8 cellular contexts compared by ENCODE assay signal in the genomic region with DNA sequence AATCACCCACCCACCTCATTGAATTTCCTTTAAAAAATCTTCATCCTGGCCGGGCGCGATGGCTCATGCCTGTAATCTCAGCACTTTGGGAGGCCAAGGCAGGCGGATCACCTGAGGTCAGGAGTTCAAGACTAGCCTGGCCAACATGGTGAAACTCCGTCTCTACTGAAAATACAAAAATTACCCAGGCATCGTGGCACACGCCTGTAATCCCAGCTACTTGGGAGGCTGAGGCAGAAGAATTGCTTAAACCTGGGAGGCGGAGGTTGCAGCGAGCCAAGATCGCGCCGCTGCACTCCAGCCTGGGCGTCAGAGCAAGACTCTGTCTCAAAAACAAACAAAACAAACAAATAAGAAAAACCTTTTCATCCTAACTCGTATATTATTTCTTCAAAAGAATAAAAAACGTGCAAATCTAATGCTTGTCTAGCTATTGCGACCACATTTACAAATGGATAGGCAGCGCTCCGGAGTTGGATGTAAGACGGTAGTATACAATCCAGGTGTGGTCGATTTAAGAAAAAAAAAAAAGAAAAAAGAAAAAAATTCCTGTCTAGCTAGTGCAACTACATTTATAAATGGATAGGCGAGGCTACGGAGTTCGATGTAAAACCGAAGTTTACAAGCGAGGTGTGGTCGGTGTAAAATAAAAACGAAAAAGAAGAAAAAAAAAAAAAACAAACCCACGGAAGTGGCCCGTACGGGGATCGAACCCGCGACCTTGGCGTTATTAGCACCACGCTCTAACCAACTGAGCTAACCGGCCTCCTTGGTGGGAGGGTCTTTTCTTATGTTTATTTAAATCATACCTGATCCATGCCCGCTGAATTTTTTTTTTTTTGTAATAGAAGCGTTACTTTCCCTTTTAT.
DNase-seq lines count a peak whose midpoint lies in the region; ATAC-seq and TF ChIP-seq lines count a peak whose summit lies in the region.
"Not testable (repeated sequence)": the region's sequence is repeated elsewhere in the genome, so short reads cannot be mapped to it uniquely, and the experiment has no call there.

No MANE protein-coding gene starts in this region.

- peak; percentile 57 for DNase-seq in D341Med (ENCODE audit: low spot score)
- DNase-seq in NCI-H2196 (lab: John Stamatoyannopoulos, UW; ENCODE audit: unreplicated experiment): peak; percentile 47
- peak; percentile 52 for DNase-seq in astrocyte of the hippocampus (ENCODE audit: low read depth, low spot score)
- peak; percentile 70 for DNase-seq in Right ventricle myocardium inferior (ENCODE audit: missing footprints)
- DNase-seq in neural crest cell (ENCODE audit: low read depth, low spot score): peak; percentile 62
- DNase-seq in stimulated activated naive CD4-positive, alpha-beta T cell treated with Interleukin-2 at 50 U/mL for 16 hours (lab: John Stamatoyannopoulos, UW): peak; percentile 53

- peaks cover 27% of the 10 kb centered on the region for H3K4me1 Mint-ChIP-seq in neural crest cell

- not testable (repeated sequence) for TF ChIP-seq CTCF in VCaP (conservative IDR thresholded peaks at IDR 0.05); neural crest cell (conservative IDR thresholded peaks at IDR 0.05)

- H3K27ac ChIP-seq in VCaP: peak overlapping the region; percentile 81

- H3K27ac Mint-ChIP-seq in neural crest cell (ENCODE audit: unreplicated experiment): peak overlapping the region; percentile 84

- H3K4me3 Mint-ChIP-seq in neural crest cell: peak overlapping the region; percentile 100

- ATAC-seq in HG02642 (IDR thresholded peaks at IDR 0.05; ENCODE audit: poor library complexity, unreplicated experiment): peak; percentile 38
- ATAC-seq in Right ventricle myocardium inferior: peak; percentile 88

- H3K36me3 Mint-ChIP-seq in neural crest cell (ENCODE audit: low read depth): peaks cover 11% of the 10 kb centered on the region

- H3K27me3 Mint-ChIP-seq in neural crest cell (ENCODE audit: low read depth): peaks cover 41% of the 10 kb centered on the region

- intact Hi-C loops in Right ventricle myocardium inferior (cut with DNase I): loop anchor here (5.0 to 10.0 kb wide), 4 partner anchors 298 to 726 kb away; a partner anchor contains a TSS

- not testable (repeated sequence) for H3K9me3 Mint-ChIP-seq in neural crest cell

Comparison
In these comparisons a context has a peak if more than half of its experiments do, and no peak if none do; other contexts are left out.
1. Peak in every context shown above with its lines: DNase-seq, ATAC-seq and H3K27ac ChIP-seq.